ENCODE assay signal across 19 cellular contexts in genomic region chr6:157346371-157346770, GRCh38.
"Had no signal": no experiment of that assay in that cellular context is flagged by ENCODE, and none has a peak within 500 bp of the region (broad histone marks: within the 10 kb centered on the region; RNA-seq: fewer than 3 reads in every experiment).

No MANE protein-coding gene starts in this region.

- H3K9ac ChIP-seq: neural progenitor cell had no signal

- H3K4me2 ChIP-seq: neural progenitor cell had no signal

- H3K27ac ChIP-seq: gastrocnemius medialis, heart right ventricle, neural progenitor cell, pancreas had no signal

- H3K27me3 ChIP-seq: gastrocnemius medialis, heart right ventricle, neural progenitor cell, pancreas had no signal

- DNase-seq: cortex of kidney; effector memory CD4-positive, alpha-beta T cell; gastrocnemius medialis; heart right ventricle; left colon; left ventricle myocardium superior; mesenchymal stem cell; midbrain; nucleus accumbens; pancreas; right cardiac atrium; small intestine; stimulated activated CD4-positive, alpha-beta T cell treated with anti-CD3 and anti-CD28 coated beads, Interleukin-12 subunit alpha, Interleukin-12 subunit beta, amount 100 ng/mL, for 4 hours; stimulated activated naive CD4-positive, alpha-beta T cell treated with Interleukin-2 at 50 U/mL for 16 hours; trophoblast cell had no signal

- H2AFZ ChIP-seq: neural progenitor cell had no signal

- H3K36me3 ChIP-seq: gastrocnemius medialis, heart right ventricle, neural progenitor cell, pancreas had no signal

- ATAC-seq: esophagus mucosa; gastrocnemius medialis; heart right ventricle; left colon; left ventricle myocardium superior; natural killer cell treated with Interleukin-12 subunit alpha and Interleukin-12 subunit beta and Interleukin-15 and Interleukin-18, amount 100 ng/mL, for 72 hours; pancreas; right cardiac atrium had no signal

- H3K4me1 ChIP-seq: gastrocnemius medialis, heart right ventricle, neural progenitor cell, pancreas had no signal

- H3K9me3 ChIP-seq: gastrocnemius medialis, pancreas had no signal

- H3K4me3 ChIP-seq: gastrocnemius medialis, heart right ventricle, lung, neural progenitor cell, pancreas had no signal
